In the genomic region with DNA sequence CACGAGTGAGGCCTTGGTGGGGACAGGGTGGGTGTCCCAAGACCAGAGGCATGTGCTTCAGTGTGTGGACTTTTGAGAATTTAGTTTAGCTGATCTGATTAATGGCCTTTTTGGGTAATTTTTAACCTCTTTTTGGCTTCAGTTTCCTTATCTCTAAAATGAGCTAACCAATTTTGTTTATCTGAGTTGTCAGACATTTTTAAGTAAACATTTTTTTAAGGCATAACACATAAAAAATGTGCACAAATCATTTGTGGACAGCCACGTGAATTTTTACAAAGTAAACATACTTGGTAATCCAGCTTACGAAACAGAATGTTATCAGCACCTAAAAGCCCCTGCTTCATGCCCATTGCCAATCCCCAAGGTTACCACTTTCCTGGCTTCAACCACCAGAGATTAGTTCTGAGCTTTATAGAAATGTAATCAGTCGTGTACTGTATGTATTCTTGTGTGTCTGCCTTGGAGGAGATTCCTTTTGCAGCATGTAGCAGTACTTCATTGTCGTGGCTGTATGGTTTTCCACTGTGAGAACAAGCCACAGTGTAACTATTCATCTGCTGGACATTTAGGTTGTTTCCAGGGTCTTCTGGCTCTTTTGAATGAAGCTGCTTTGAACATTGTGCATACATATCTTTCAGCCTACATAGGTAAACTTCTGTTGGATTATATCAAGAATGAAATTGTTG, we compare ENCODE assay signal across 1 cellular context.
TF ChIP-seq lines count a peak whose summit lies in the region.

No MANE protein-coding gene starts in this region.

TF ChIP-seq in endothelial cell of umbilical vein, 7 proteins besides CTCF, POLR2A, EP300 and RAD21 (continued from another document):
- TF ChIP-seq, protein P1, sequence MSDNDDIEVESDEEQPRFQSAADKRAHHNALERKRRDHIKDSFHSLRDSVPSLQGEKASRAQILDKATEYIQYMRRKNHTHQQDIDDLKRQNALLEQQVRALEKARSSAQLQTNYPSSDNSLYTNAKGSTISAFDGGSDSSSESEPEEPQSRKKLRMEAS (IDR thresholded peaks at IDR 0.05; ENCODE audit: insufficient read depth, insufficient read length), result no peak
- TF ChIP-seq JUN (IDR thresholded peaks at IDR 0.05; ENCODE audit: borderline replicate concordance, insufficient read depth, insufficient read length, low read depth) (no peak), MYC (IDR thresholded peaks at IDR 0.05; ENCODE audit: low read depth, low read length) (no peak), POLR2AphosphoS5 (IDR thresholded peaks at IDR 0.05; ENCODE audit: insufficient read depth, low read depth, low read length) (no peak), FOS (IDR thresholded peaks at IDR 0.05; ENCODE audit: borderline replicate concordance, insufficient read depth, low read length) (no peak), EZH2 (IDR thresholded peaks at IDR 0.05; ENCODE audit: borderline replicate concordance, low read depth, low read length, severe bottlenecking) (no peak)
